ENCODE assay signal across 8 cellular contexts in genomic region chrX:84729809-84730208, GRCh38.
DNase-seq lines count a peak whose midpoint lies in the region; ATAC-seq and TF ChIP-seq lines count a peak whose summit lies in the region.

No MANE protein-coding gene starts in this region.

- no peak overlapping the region for H3K4me3 ChIP-seq in DND-41 (ENCODE audit: low read depth in 1 of 2, low read length in 2 of 2)
- no peak overlapping the region for H3K4me3 ChIP-seq in ascending aorta

- DNase-seq in DND-41: peak; percentile 3
- peak; percentile 9 for DNase-seq in NCI-H2196 treated with DMSO at 0.1 percent for 48 hours (lab: John Stamatoyannopoulos, UW; ENCODE audit: unreplicated experiment)
- DNase-seq in ascending aorta (ENCODE audit: low spot score in 2 of 2): no peak
- peak; percentile 6 to 39 for DNase-seq in hippocampal formation (lab: John Stamatoyannopoulos, UW)
- DNase-seq in stimulated activated naive B cell treated with anti-CD40 and anti-IgM and Interleukin-4, amounts not matched to agents 10 μg/mL and 1 μg/mL and 100 μg/mL, for 72 hours: peak; percentile 11
- no peak for DNase-seq in activated effector memory CD4-positive, alpha-beta T cell treated with Interleukin-2 at 50 U/mL for 16 hours

- H3K9me3 ChIP-seq in DND-41 (ENCODE audit: insufficient read depth, low read length, severe bottlenecking) (no peaks in the 10 kb centered on the region), ascending aorta (no peaks in the 10 kb centered on the region)

- H3K4me2 ChIP-seq in DND-41 (ENCODE audit: insufficient read depth, low read length): no peak overlapping the region

- ATAC-seq in DND-41 (ENCODE audit: insufficient read depth, low read depth): peak; percentile 76
- ATAC-seq in GM19438 (IDR thresholded peaks at IDR 0.05; ENCODE audit: low read depth, unreplicated experiment): peak; percentile 99
- ATAC-seq in HG03175 (IDR thresholded peaks at IDR 0.05; ENCODE audit: unreplicated experiment): peak; percentile 99
- peak; percentile 77 to 96 for ATAC-seq in stimulated activated naive B cell treated with anti-CD40 and anti-IgM and Interleukin-4, amounts not matched to agents 10 μg/mL and 1 μg/mL and 100 μg/mL, for 72 hours (replicated peaks)

- H3K4me1 ChIP-seq in DND-41 (ENCODE audit: insufficient read depth, low read length) (no peaks in the 10 kb centered on the region), ascending aorta (no peaks in the 10 kb centered on the region)

- no peaks in the 10 kb centered on the region for H3K79me2 ChIP-seq in DND-41 (ENCODE audit: insufficient read depth, low read length)

- H2AFZ ChIP-seq in DND-41 (ENCODE audit: low read depth, low read length): peak overlapping the region; percentile 26; the same call in 1 of the 2 replicates

- no peaks in the 10 kb centered on the region for H4K20me1 ChIP-seq in DND-41 (ENCODE audit: insufficient read depth, low read length)

- H3K27ac Mint-ChIP-seq in stimulated activated naive B cell treated with anti-CD40 and anti-IgM and Interleukin-4, amounts not matched to agents 10 μg/mL and 1 μg/mL and 100 μg/mL, for 72 hours: no peak overlapping the region

- peaks cover 0 to 6% of the 10 kb centered on the region in 2 donors for H3K27me3 Mint-ChIP-seq in stimulated activated naive B cell treated with anti-CD40 and anti-IgM and Interleukin-4, amounts not matched to agents 10 μg/mL and 1 μg/mL and 100 μg/mL, for 72 hours

- H3K27me3 ChIP-seq in DND-41 (ENCODE audit: insufficient read depth, low read length, poor library complexity) (no peaks in the 10 kb centered on the region), ascending aorta (no peaks in the 10 kb centered on the region)

- H3K4me3 Mint-ChIP-seq in stimulated activated naive B cell treated with anti-CD40 and anti-IgM and Interleukin-4, amounts not matched to agents 10 μg/mL and 1 μg/mL and 100 μg/mL, for 72 hours: no peak overlapping the region

- no peak overlapping the region for H3K9ac ChIP-seq in DND-41 (ENCODE audit: low read depth, low read length)

- peaks cover 0 to 2% of the 10 kb centered on the region in 2 donors for H3K4me1 Mint-ChIP-seq in stimulated activated naive B cell treated with anti-CD40 and anti-IgM and Interleukin-4, amounts not matched to agents 10 μg/mL and 1 μg/mL and 100 μg/mL, for 72 hours

- H3K36me3 Mint-ChIP-seq in stimulated activated naive B cell treated with anti-CD40 and anti-IgM and Interleukin-4, amounts not matched to agents 10 μg/mL and 1 μg/mL and 100 μg/mL, for 72 hours: no peaks in the 10 kb centered on the region

- TF ChIP-seq CTCF in DND-41 (IDR thresholded peaks at IDR 0.05; ENCODE audit: borderline replicate concordance, extremely low read depth, low read length, poor library complexity, severe bottlenecking) (peak; percentile 65), ascending aorta (IDR thresholded peaks at IDR 0.05) (peak; percentile 54 to 83 (median 71))

- intact Hi-C loops in ascending aorta (cut with DNase I): loop anchor here (2.0 kb wide), 2 partner anchors 177 to 323 kb away; no protein-coding TSS in a partner anchor

- H3K9me3 Mint-ChIP-seq in stimulated activated naive B cell treated with anti-CD40 and anti-IgM and Interleukin-4, amounts not matched to agents 10 μg/mL and 1 μg/mL and 100 μg/mL, for 72 hours: no peaks in the 10 kb centered on the region

- H3K36me3 ChIP-seq in DND-41 (ENCODE audit: insufficient read depth, low read length) (no peaks in the 10 kb centered on the region), ascending aorta (no peaks in the 10 kb centered on the region)

- H3K27ac ChIP-seq in DND-41 (ENCODE audit: low read length) (no peak overlapping the region), ascending aorta (no peak overlapping the region)

Comparison
In these comparisons a context has a peak if more than half of its experiments do, and no peak if none do; other contexts are left out.
1. DNase-seq: peak in DND-41 (single experiment), NCI-H2196 treated with DMSO at 0.1 percent for 48 hours (single experiment), hippocampal formation (2 of 2) and stimulated activated naive B cell treated with anti-CD40 and anti-IgM and Interleukin-4, amounts not matched to agents 10 μg/mL and 1 μg/mL and 100 μg/mL, for 72 hours (single experiment); none in ascending aorta (0 of 2) and activated effector memory CD4-positive, alpha-beta T cell treated with Interleukin-2 at 50 U/mL for 16 hours (single experiment).
2. Peak in every context shown above with its lines, with median percentiles within 50 percentile points of each other: ATAC-seq.